9 cellular contexts compared by ENCODE assay signal in genomic region chr6:144305985-144306384, GRCh38. TPM values are rescaled to one million over a fixed set of nuclear protein-coding genes. Genes with fewer than 3 reads are reported as not detected.
A peak's percentile ranks its signal among the peaks of the same experiment; 100 is the strongest.
DNase-seq lines count a peak whose midpoint lies in the region; ATAC-seq and TF ChIP-seq lines count a peak whose summit lies in the region.
"Had no signal": no experiment of that assay in that cellular context is flagged by ENCODE, and none has a peak within 500 bp of the region (broad histone marks: within the 10 kb centered on the region; RNA-seq: fewer than 3 reads in every experiment).

No MANE protein-coding gene starts in this region.

- H3K27me3 Mint-ChIP-seq in MCF 10A (ENCODE audit: insufficient read depth, unreplicated experiment): no peaks in the 10 kb centered on the region
- peaks cover 10% of the 10 kb centered on the region for H3K27me3 Mint-ChIP-seq in activated naive CD4-positive, alpha-beta T cell treated with anti-CD3 and anti-CD28 coated beads, Interleukin-2, amount 10 ng/mL, durations not matched to agents 7 days and 5 days
- peaks cover 14% of the 10 kb centered on the region for H3K27me3 Mint-ChIP-seq in stimulated activated naive CD8-positive, alpha-beta T cell treated with anti-CD3 and anti-CD28 coated beads, Interleukin-15, amount 100 ng/mL, for 72 hours

- POLR2A ChIA-PET in MCF 10A (lab: Yijun Ruan, JAX): interaction anchor here (0.9 to 1.7 kb wide), 2 partner anchors 9 to 35 kb away, joined by 3 to 4 read pairs; no protein-coding TSS in a partner anchor

- H3K4me3 Mint-ChIP-seq in MCF 10A (ENCODE audit: unreplicated experiment): no peak overlapping the region
- H3K4me3 Mint-ChIP-seq in activated naive CD4-positive, alpha-beta T cell treated with anti-CD3 and anti-CD28 coated beads, Interleukin-2, amount 10 ng/mL, durations not matched to agents 7 days and 5 days: no peak overlapping the region
- H3K4me3 Mint-ChIP-seq in stimulated activated naive CD8-positive, alpha-beta T cell treated with anti-CD3 and anti-CD28 coated beads, Interleukin-15, amount 100 ng/mL, for 72 hours: peak overlapping the region; percentile 32 to 75

- TF ChIP-seq CTCF in MCF 10A (IDR thresholded peaks at IDR 0.05; ENCODE audit: unreplicated experiment) (no peak), mammary epithelial cell (conservative IDR thresholded peaks at IDR 0.05 in 1 of 2, IDR thresholded peaks at IDR 0.05 in 1 of 2; ENCODE audit: extremely low read depth in 1 of 2, insufficient read depth in 1 of 2, low read depth in 1 of 2, low read length in 2 of 2) (no peak)

- no peak overlapping the region for H3K4me2 ChIP-seq in mammary epithelial cell (ENCODE audit: insufficient read depth, low read depth, low read length)

- H3K9me3 ChIP-seq in mammary epithelial cell (replicated peaks; ENCODE audit: insufficient read depth, low read length): no peaks in the 10 kb centered on the region

- no peak overlapping the region for H3K9ac ChIP-seq in mammary epithelial cell (ENCODE audit: insufficient read depth, low read length)

- WGBS in mammary epithelial cell (ENCODE audit: low coverage, missing lambda C conversion rate): 97% methylated on average over 3 of the region's 3 CpGs

- DNase-seq in MCF 10A (ENCODE audit: unreplicated experiment) (peak; percentile 9), mammary epithelial cell (no peak), superior temporal gyrus (ENCODE audit: extremely low spot score) (no peak), NCI-H1092 treated with DMSO at 0.1 percent for 48 hours (lab: John Stamatoyannopoulos, UW) (no peak), DMS79 treated with DMSO at 0.1 percent for 48 hours (lab: John Stamatoyannopoulos, UW) (no peak)
- peak; percentile 42 for DNase-seq in activated naive CD4-positive, alpha-beta T cell treated with anti-CD3 and anti-CD28 coated beads, Interleukin-2, amount 10 ng/mL, durations not matched to agents 7 days and 5 days
- peak in 1 of 2 donors; percentile 26 for DNase-seq in stimulated activated naive CD8-positive, alpha-beta T cell treated with anti-CD3 and anti-CD28 coated beads, Interleukin-15, amount 100 ng/mL, for 72 hours

- peaks cover 7% of the 10 kb centered on the region for H3K4me1 ChIP-seq in mammary epithelial cell (ENCODE audit: insufficient read depth, low read length)

- H3K36me3 ChIP-seq in mammary epithelial cell (ENCODE audit: insufficient read depth, low read length): no peaks in the 10 kb centered on the region

- peak; percentile 64 for ATAC-seq in HG03060 (IDR thresholded peaks at IDR 0.05; ENCODE audit: low read depth, unreplicated experiment)
- peak; percentile 89 for ATAC-seq in stimulated activated naive CD8-positive, alpha-beta T cell treated with anti-CD3 and anti-CD28 coated beads, Interleukin-15, amount 100 ng/mL, for 72 hours

- no peak overlapping the region for H3K27ac ChIP-seq in mammary epithelial cell (ENCODE audit: insufficient read depth, low read depth, low read length)
- H3K27ac ChIP-seq: epithelial cell of prostate had no signal

- peaks cover 4% of the 10 kb centered on the region for H3K79me2 ChIP-seq in mammary epithelial cell (ENCODE audit: insufficient read depth, low read length)

- BruUV-seq in MCF 10A (replicated peaks; lab: Mats Ljungman, UMichigan) (no TSS peak), mammary epithelial cell (replicated peaks; lab: Mats Ljungman, UMichigan) (no TSS peak)

- no peaks in the 10 kb centered on the region for H3K27me3 ChIP-seq in mammary epithelial cell (ENCODE audit: insufficient read depth, low read length)

- intact Hi-C loops in MCF 10A (cut with micrococcal nuclease) (no loop called here), mammary epithelial cell (cut with micrococcal nuclease) (no loop called here)

- in situ Hi-C loops in mammary epithelial cell (cut with MboI; ENCODE audit: low sequenced_read_pairs in 2 of 2): no loop called here

- H3K27ac Mint-ChIP-seq in MCF 10A (ENCODE audit: low read depth, unreplicated experiment): no peak overlapping the region
- H3K27ac Mint-ChIP-seq in activated naive CD4-positive, alpha-beta T cell treated with anti-CD3 and anti-CD28 coated beads, Interleukin-2, amount 10 ng/mL, durations not matched to agents 7 days and 5 days: peak overlapping the region; percentile 70
- peak overlapping the region; percentile 53 to 68 for H3K27ac Mint-ChIP-seq in stimulated activated naive CD8-positive, alpha-beta T cell treated with anti-CD3 and anti-CD28 coated beads, Interleukin-15, amount 100 ng/mL, for 72 hours

- H3K36me3 Mint-ChIP-seq in MCF 10A (ENCODE audit: insufficient read depth, unreplicated experiment): peaks cover 14% of the 10 kb centered on the region
- H3K36me3 Mint-ChIP-seq in activated naive CD4-positive, alpha-beta T cell treated with anti-CD3 and anti-CD28 coated beads, Interleukin-2, amount 10 ng/mL, durations not matched to agents 7 days and 5 days: peaks cover 4% of the 10 kb centered on the region

- no peak overlapping the region for H2AFZ ChIP-seq in mammary epithelial cell (ENCODE audit: low read depth, low read length)

- dilution Hi-C loops in mammary epithelial cell (cut with HindIII; ENCODE audit: low sequenced_read_pairs): no loop called here

- no peaks in the 10 kb centered on the region for H4K20me1 ChIP-seq in mammary epithelial cell (ENCODE audit: insufficient read depth, low read length)

- no peak overlapping the region for H3K4me3 ChIP-seq in mammary epithelial cell (replicated peaks in 1 of 3; ENCODE audit: insufficient read depth in 1 of 3, low read depth in 2 of 3, low read length in 3 of 3)

- H3K9me3 Mint-ChIP-seq in MCF 10A (ENCODE audit: unreplicated experiment): no peaks in the 10 kb centered on the region
- no peaks in the 10 kb centered on the region for H3K9me3 Mint-ChIP-seq in activated naive CD4-positive, alpha-beta T cell treated with anti-CD3 and anti-CD28 coated beads, Interleukin-2, amount 10 ng/mL, durations not matched to agents 7 days and 5 days
- H3K9me3 Mint-ChIP-seq in stimulated activated naive CD8-positive, alpha-beta T cell treated with anti-CD3 and anti-CD28 coated beads, Interleukin-15, amount 100 ng/mL, for 72 hours: no peaks in the 10 kb centered on the region

- CTCF ChIA-PET in MCF 10A (lab: Yijun Ruan, JAX) (interaction anchor here (0.7 to 1.3 kb wide), 2 partner anchors 150 to 475 kb away, joined by 3 to 4 read pairs; no protein-coding TSS in a partner anchor), mammary epithelial cell (lab: Charles Lee; ENCODE audit: low non-redundant PET) (no interaction called here)
- CTCF ChIA-PET in activated naive CD4-positive, alpha-beta T cell treated with anti-CD3 and anti-CD28 coated beads, Interleukin-2, amount 10 ng/mL, durations not matched to agents 7 days and 5 days (lab: Charles Lee): interaction anchor here (0.6 to 1.3 kb wide), 4 partner anchors 20 to 174 kb away, joined by 3 to 5 read pairs (median 4); no protein-coding TSS in a partner anchor

- H3K4me1 Mint-ChIP-seq in MCF 10A (ENCODE audit: insufficient read depth, unreplicated experiment): peaks cover 7% of the 10 kb centered on the region
- H3K4me1 Mint-ChIP-seq in activated naive CD4-positive, alpha-beta T cell treated with anti-CD3 and anti-CD28 coated beads, Interleukin-2, amount 10 ng/mL, durations not matched to agents 7 days and 5 days: peaks cover 27% of the 10 kb centered on the region
- peaks cover 40% of the 10 kb centered on the region for H3K4me1 Mint-ChIP-seq in stimulated activated naive CD8-positive, alpha-beta T cell treated with anti-CD3 and anti-CD28 coated beads, Interleukin-15, amount 100 ng/mL, for 72 hours

RNA-seq across cellular contexts. Expression of gene UTRN, which starts 20.9 kb away (rescaled TPM):
- total RNA-seq in MCF 10A (2022): 78.7 and 84.8 TPM in 2 replicates
- total RNA-seq in mammary epithelial cell: 10 to 100 TPM; 36.8 to 44.9 TPM
- polyA plus RNA-seq in mammary epithelial cell: 10.0 TPM
- polyA minus RNA-seq in mammary epithelial cell: 72.3 TPM

Comparison
In these comparisons a context has a peak if more than half of its experiments do, and no peak if none do; other contexts are left out.
1. DNase-seq: peak in MCF 10A (single experiment) and activated naive CD4-positive, alpha-beta T cell treated with anti-CD3 and anti-CD28 coated beads, Interleukin-2, amount 10 ng/mL, durations not matched to agents 7 days and 5 days (single experiment); none in mammary epithelial cell (single experiment), superior temporal gyrus (single experiment), NCI-H1092 treated with DMSO at 0.1 percent for 48 hours (single experiment) and DMS79 treated with DMSO at 0.1 percent for 48 hours (single experiment).
2. H3K4me3 Mint-ChIP-seq: peak in stimulated activated naive CD8-positive, alpha-beta T cell treated with anti-CD3 and anti-CD28 coated beads, Interleukin-15, amount 100 ng/mL, for 72 hours (2 of 2); none in MCF 10A (single experiment) and activated naive CD4-positive, alpha-beta T cell treated with anti-CD3 and anti-CD28 coated beads, Interleukin-2, amount 10 ng/mL, durations not matched to agents 7 days and 5 days (single experiment).